In the genomic region with DNA sequence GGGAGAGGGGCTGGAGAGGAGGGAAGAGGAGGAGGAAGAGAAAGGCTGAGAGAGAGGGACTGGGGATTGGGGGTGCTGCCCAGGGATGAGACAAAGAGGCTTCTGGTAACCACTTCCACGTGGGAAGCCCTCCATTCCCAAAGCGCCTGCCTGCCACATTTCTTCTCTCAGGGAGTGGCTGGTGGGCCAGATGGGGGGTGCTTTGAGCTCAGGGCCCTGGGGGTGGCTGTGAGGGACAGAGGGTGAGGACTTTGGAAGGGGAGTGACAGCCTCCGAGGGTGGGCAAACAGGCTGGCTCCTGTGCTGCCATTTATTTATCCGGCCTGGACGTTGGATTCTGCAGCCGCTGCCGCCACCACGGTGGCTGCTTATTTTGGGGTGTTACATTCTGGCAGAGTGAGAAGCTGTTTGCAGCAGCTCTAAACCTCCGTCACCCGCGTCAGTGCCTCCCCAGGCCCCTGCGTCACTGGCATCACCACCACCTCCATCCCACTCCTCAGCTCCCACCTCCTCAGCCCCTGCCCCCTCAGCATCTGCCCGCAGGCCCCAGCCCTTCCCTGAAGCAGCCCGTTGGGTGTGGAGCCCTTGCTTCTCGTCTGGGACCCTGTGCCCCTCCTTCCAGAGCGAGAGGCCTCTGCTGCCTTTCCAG, we compare ENCODE assay signal across 2 cellular contexts.
TF ChIP-seq lines count a peak whose summit lies in the region.

No MANE protein-coding gene starts in this region.

TF ChIP-seq in H1, 55 proteins besides CTCF, POLR2A, EP300 and RAD21:
- TF ChIP-seq BACH1 (IDR thresholded peaks at IDR 0.05; ENCODE audit: low read length), result no peak
- TF ChIP-seq, protein P1, sequence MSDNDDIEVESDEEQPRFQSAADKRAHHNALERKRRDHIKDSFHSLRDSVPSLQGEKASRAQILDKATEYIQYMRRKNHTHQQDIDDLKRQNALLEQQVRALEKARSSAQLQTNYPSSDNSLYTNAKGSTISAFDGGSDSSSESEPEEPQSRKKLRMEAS (IDR thresholded peaks at IDR 0.05), result no peak
- no peak for TF ChIP-seq CBX8 (IDR thresholded peaks at IDR 0.05; ENCODE audit: borderline replicate concordance, low read depth, low read length)
- no peak for TF ChIP-seq TEAD4 (IDR thresholded peaks at IDR 0.05; ENCODE audit: low read depth, low read length)
- no peak for TF ChIP-seq FOSL1 (IDR thresholded peaks at IDR 0.05; ENCODE audit: insufficient read depth, low read depth, low read length)
- no peak for TF ChIP-seq SP4 (IDR thresholded peaks at IDR 0.05; ENCODE audit: low read length)
- TF ChIP-seq POLR2AphosphoS5 (IDR thresholded peaks at IDR 0.05; ENCODE audit: low read depth, low read length), result no peak
- TF ChIP-seq BRCA1 (IDR thresholded peaks at IDR 0.05; ENCODE audit: low read depth, low read length), result no peak
- TF ChIP-seq, protein P2, sequence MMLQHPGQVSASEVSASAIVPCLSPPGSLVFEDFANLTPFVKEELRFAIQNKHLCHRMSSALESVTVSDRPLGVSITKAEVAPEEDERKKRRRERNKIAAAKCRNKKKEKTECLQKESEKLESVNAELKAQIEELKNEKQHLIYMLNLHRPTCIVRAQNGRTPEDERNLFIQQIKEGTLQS (IDR thresholded peaks at IDR 0.05; ENCODE audit: insufficient read depth, low read depth, low read length), result no peak
- TF ChIP-seq, protein P3, sequence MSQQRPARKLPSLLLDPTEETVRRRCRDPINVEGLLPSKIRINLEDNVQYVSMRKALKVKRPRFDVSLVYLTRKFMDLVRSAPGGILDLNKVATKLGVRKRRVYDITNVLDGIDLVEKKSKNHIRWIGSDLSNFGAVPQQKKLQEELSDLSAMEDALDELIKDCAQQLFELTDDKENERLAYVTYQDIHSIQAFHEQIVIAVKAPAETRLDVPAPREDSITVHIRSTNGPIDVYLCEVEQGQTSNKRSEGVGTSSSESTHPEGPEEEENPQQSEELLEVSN (IDR thresholded peaks at IDR 0.05), result no peak
- TF ChIP-seq TBP (IDR thresholded peaks at IDR 0.05; ENCODE audit: low read depth, low read length), result no peak
- TF ChIP-seq ASH2L (IDR thresholded peaks at IDR 0.05; ENCODE audit: low read length), result no peak
- no peak for TF ChIP-seq KDM1A (IDR thresholded peaks at IDR 0.05; ENCODE audit: borderline replicate concordance, low read length)
- no peak for TF ChIP-seq RXRA (IDR thresholded peaks at IDR 0.05; ENCODE audit: insufficient read depth, low read depth, low read length)
- TF ChIP-seq CBX5 (IDR thresholded peaks at IDR 0.05; ENCODE audit: low read depth, low read length), result no peak
- no peak for TF ChIP-seq SRF (IDR thresholded peaks at IDR 0.05; ENCODE audit: low read depth, low read length)

TF ChIP-seq in neural cell, 6 proteins besides CTCF, POLR2A, EP300 and RAD21:
- no peak for TF ChIP-seq MXI1 (conservative IDR thresholded peaks at IDR 0.05; ENCODE audit: poor library complexity, severe bottlenecking)
- no peak for TF ChIP-seq POLR2AphosphoS5 (IDR thresholded peaks at IDR 0.05)
- no peak for TF ChIP-seq SMC3 (conservative IDR thresholded peaks at IDR 0.05; ENCODE audit: poor library complexity)
- no peak for TF ChIP-seq TAF1 (IDR thresholded peaks at IDR 0.05; ENCODE audit: low read depth)
- no peak for TF ChIP-seq EZH2 (IDR thresholded peaks at IDR 0.05; ENCODE audit: borderline replicate concordance, insufficient read depth, low read length, poor library complexity, severe bottlenecking)
- TF ChIP-seq, protein P4, sequence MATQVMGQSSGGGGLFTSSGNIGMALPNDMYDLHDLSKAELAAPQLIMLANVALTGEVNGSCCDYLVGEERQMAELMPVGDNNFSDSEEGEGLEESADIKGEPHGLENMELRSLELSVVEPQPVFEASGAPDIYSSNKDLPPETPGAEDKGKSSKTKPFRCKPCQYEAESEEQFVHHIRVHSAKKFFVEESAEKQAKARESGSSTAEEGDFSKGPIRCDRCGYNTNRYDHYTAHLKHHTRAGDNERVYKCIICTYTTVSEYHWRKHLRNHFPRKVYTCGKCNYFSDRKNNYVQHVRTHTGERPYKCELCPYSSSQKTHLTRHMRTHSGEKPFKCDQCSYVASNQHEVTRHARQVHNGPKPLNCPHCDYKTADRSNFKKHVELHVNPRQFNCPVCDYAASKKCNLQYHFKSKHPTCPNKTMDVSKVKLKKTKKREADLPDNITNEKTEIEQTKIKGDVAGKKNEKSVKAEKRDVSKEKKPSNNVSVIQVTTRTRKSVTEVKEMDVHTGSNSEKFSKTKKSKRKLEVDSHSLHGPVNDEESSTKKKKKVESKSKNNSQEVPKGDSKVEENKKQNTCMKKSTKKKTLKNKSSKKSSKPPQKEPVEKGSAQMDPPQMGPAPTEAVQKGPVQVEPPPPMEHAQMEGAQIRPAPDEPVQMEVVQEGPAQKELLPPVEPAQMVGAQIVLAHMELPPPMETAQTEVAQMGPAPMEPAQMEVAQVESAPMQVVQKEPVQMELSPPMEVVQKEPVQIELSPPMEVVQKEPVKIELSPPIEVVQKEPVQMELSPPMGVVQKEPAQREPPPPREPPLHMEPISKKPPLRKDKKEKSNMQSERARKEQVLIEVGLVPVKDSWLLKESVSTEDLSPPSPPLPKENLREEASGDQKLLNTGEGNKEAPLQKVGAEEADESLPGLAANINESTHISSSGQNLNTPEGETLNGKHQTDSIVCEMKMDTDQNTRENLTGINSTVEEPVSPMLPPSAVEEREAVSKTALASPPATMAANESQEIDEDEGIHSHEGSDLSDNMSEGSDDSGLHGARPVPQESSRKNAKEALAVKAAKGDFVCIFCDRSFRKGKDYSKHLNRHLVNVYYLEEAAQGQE (IDR thresholded peaks at IDR 0.05; ENCODE audit: borderline replicate concordance), result no peak
